In the genomic region with DNA sequence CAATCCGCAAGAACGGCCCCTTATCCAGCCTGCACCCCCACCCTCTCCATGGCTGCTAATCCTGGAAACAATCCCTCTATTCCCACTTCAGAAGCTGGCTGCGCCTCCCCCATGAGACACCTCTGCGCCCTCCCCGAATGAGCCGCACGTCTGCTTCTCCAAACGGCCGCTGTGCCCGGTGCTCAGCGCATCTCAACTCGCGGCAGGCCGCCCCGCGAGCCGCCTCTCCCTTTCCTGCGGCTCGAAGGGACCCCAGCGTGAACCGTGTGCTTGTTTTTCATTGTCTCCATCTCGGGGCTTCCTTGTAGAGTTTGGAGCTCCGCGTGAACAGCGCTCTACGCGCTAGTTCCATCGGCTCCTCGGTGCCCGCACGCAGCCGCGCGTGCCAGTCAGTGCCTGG, we compare ENCODE assay signal across 2 cellular contexts.
TF ChIP-seq lines count a peak whose summit lies in the region.

No MANE protein-coding gene starts in this region.

TF ChIP-seq in SK-N-SH, 30 proteins besides CTCF, POLR2A, EP300 and RAD21:
- TF ChIP-seq MXI1 (IDR thresholded peaks at IDR 0.05; ENCODE audit: low read depth, low read length) (no peak), FOXJ3 (CRISPR knock-in tag; IDR thresholded peaks at IDR 0.05) (no peak), RFX5 (IDR thresholded peaks at IDR 0.05; ENCODE audit: low read length) (no peak)
- TF ChIP-seq, protein P1, sequence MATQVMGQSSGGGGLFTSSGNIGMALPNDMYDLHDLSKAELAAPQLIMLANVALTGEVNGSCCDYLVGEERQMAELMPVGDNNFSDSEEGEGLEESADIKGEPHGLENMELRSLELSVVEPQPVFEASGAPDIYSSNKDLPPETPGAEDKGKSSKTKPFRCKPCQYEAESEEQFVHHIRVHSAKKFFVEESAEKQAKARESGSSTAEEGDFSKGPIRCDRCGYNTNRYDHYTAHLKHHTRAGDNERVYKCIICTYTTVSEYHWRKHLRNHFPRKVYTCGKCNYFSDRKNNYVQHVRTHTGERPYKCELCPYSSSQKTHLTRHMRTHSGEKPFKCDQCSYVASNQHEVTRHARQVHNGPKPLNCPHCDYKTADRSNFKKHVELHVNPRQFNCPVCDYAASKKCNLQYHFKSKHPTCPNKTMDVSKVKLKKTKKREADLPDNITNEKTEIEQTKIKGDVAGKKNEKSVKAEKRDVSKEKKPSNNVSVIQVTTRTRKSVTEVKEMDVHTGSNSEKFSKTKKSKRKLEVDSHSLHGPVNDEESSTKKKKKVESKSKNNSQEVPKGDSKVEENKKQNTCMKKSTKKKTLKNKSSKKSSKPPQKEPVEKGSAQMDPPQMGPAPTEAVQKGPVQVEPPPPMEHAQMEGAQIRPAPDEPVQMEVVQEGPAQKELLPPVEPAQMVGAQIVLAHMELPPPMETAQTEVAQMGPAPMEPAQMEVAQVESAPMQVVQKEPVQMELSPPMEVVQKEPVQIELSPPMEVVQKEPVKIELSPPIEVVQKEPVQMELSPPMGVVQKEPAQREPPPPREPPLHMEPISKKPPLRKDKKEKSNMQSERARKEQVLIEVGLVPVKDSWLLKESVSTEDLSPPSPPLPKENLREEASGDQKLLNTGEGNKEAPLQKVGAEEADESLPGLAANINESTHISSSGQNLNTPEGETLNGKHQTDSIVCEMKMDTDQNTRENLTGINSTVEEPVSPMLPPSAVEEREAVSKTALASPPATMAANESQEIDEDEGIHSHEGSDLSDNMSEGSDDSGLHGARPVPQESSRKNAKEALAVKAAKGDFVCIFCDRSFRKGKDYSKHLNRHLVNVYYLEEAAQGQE (IDR thresholded peaks at IDR 0.05; ENCODE audit: low read depth, low read length): no peak
- TF ChIP-seq, protein P2, sequence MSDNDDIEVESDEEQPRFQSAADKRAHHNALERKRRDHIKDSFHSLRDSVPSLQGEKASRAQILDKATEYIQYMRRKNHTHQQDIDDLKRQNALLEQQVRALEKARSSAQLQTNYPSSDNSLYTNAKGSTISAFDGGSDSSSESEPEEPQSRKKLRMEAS (IDR thresholded peaks at IDR 0.05; ENCODE audit: low read depth): no peak

TF ChIP-seq in SK-N-SH treated with all-trans-retinoic acid at 6 μM for 48 hours, 23 proteins besides CTCF, POLR2A, EP300 and RAD21:
- TF ChIP-seq ARNTL (CRISPR knock-in tag; IDR thresholded peaks at IDR 0.05; ENCODE audit: borderline replicate concordance, low read depth) (no peak), TCF4 (CRISPR knock-in tag; IDR thresholded peaks at IDR 0.05; ENCODE audit: borderline replicate concordance) (no peak), CSDC2 (CRISPR knock-in tag; IDR thresholded peaks at IDR 0.05) (no peak), ZFP3 (CRISPR knock-in tag; IDR thresholded peaks at IDR 0.05) (no peak), ZNF8 (CRISPR knock-in tag; IDR thresholded peaks at IDR 0.05) (no peak), SNAI2 (CRISPR knock-in tag; IDR thresholded peaks at IDR 0.05) (no peak), OSR1 (CRISPR knock-in tag; IDR thresholded peaks at IDR 0.05) (no peak), ZFP30 (CRISPR knock-in tag; IDR thresholded peaks at IDR 0.05) (no peak), PPARA (CRISPR knock-in tag; IDR thresholded peaks at IDR 0.05; ENCODE audit: borderline replicate concordance) (no peak), RARB (CRISPR knock-in tag; IDR thresholded peaks at IDR 0.05) (no peak), ZNF70 (CRISPR knock-in tag; IDR thresholded peaks at IDR 0.05) (no peak), ESRRG (CRISPR knock-in tag; IDR thresholded peaks at IDR 0.05) (no peak), ISL1 (CRISPR knock-in tag; IDR thresholded peaks at IDR 0.05) (no peak), ZC3H10 (CRISPR knock-in tag; IDR thresholded peaks at IDR 0.05) (no peak)
- TF ChIP-seq, protein P3, sequence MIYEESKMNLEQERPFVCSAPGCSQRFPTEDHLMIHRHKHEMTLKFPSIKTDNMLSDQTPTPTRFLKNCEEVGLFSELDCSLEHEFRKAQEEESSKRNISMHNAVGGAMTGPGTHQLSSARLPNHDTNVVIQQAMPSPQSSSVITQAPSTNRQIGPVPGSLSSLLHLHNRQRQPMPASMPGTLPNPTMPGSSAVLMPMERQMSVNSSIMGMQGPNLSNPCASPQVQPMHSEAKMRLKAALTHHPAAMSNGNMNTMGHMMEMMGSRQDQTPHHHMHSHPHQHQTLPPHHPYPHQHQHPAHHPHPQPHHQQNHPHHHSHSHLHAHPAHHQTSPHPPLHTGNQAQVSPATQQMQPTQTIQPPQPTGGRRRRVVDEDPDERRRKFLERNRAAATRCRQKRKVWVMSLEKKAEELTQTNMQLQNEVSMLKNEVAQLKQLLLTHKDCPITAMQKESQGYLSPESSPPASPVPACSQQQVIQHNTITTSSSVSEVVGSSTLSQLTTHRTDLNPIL (CRISPR knock-in tag; IDR thresholded peaks at IDR 0.05; ENCODE audit: low read depth): no peak
- TF ChIP-seq, protein P4, sequence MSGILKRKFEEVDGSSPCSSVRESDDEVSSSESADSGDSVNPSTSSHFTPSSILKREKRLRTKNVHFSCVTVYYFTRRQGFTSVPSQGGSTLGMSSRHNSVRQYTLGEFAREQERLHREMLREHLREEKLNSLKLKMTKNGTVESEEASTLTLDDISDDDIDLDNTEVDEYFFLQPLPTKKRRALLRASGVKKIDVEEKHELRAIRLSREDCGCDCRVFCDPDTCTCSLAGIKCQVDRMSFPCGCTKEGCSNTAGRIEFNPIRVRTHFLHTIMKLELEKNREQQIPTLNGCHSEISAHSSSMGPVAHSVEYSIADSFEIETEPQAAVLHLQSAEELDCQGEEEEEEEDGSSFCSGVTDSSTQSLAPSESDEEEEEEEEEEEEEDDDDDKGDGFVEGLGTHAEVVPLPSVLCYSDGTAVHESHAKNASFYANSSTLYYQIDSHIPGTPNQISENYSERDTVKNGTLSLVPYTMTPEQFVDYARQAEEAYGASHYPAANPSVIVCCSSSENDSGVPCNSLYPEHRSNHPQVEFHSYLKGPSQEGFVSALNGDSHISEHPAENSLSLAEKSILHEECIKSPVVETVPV (CRISPR knock-in tag; IDR thresholded peaks at IDR 0.05): no peak
- TF ChIP-seq, protein P5, sequence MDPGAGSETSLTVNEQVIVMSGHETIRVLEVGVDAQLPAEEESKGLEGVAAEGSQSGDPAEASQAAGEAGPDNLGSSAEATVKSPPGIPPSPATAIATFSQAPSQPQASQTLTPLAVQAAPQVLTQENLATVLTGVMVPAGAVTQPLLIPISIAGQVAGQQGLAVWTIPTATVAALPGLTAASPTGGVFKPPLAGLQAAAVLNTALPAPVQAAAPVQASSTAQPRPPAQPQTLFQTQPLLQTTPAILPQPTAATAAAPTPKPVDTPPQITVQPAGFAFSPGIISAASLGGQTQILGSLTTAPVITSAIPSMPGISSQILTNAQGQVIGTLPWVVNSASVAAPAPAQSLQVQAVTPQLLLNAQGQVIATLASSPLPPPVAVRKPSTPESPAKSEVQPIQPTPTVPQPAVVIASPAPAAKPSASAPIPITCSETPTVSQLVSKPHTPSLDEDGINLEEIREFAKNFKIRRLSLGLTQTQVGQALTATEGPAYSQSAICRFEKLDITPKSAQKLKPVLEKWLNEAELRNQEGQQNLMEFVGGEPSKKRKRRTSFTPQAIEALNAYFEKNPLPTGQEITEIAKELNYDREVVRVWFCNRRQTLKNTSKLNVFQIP (CRISPR knock-in tag; IDR thresholded peaks at IDR 0.05; ENCODE audit: borderline replicate concordance, low read depth): no peak
- TF ChIP-seq, protein P6, sequence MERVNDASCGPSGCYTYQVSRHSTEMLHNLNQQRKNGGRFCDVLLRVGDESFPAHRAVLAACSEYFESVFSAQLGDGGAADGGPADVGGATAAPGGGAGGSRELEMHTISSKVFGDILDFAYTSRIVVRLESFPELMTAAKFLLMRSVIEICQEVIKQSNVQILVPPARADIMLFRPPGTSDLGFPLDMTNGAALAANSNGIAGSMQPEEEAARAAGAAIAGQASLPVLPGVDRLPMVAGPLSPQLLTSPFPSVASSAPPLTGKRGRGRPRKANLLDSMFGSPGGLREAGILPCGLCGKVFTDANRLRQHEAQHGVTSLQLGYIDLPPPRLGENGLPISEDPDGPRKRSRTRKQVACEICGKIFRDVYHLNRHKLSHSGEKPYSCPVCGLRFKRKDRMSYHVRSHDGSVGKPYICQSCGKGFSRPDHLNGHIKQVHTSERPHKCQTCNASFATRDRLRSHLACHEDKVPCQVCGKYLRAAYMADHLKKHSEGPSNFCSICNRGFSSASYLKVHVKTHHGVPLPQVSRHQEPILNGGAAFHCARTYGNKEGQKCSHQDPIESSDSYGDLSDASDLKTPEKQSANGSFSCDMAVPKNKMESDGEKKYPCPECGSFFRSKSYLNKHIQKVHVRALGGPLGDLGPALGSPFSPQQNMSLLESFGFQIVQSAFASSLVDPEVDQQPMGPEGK (CRISPR knock-in tag; IDR thresholded peaks at IDR 0.05; ENCODE audit: borderline replicate concordance): no peak
